Comparison of ENCODE assay signal across 1 cellular context in the genomic region with DNA sequence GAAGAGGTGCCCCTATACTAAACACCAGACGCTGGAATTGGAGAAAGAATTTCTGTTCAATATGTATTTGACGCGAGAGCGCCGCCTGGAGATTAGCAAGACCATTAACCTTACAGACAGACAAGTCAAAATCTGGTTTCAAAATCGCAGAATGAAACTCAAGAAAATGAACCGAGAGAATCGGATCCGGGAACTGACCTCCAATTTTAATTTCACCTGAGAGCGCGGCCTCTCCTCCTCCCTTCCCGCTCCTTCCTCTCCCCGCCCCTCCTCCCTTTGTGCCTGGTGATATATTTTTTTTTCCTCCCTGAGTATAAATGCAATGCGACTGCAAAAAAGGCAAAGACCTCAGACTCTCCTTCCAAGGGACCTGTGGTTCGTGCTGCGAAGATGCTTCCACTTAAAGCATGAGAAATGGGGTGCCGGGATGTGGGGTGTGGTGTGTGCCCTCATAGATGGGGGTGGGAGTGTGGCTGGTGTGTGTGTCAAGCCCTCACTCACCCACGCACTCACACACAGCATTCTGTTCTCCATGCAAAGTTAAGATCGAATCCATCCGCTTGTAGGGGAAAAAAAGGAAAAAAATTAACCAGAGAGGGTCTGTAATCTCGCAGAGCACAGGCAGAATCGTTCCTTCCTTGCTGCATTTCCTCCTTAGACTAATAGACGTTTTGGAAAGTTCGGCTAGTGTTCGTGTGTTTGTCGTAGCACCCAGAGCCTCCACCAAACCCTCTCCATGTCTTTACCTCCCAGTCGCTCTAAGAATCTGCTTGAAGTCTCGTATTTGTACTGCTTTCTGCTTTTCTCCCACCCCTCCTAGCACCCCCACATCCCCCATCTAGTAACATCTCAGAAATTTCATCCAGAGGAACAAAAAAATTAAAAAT.
TF ChIP-seq lines count a peak whose summit lies in the region.

No MANE protein-coding gene starts in this region.

TF ChIP-seq in SK-N-SH, 30 proteins besides CTCF, POLR2A, EP300 and RAD21 (continued from another document):
- no peak for TF ChIP-seq REST (IDR thresholded peaks at IDR 0.05; ENCODE audit: low read depth, low read length)
TF ChIP-seq in SK-N-SH: peak in this region for 2.
